13 cellular contexts compared by ENCODE assay signal in genomic region chr5:142192799-142193428, GRCh38.
"Had no signal": no experiment of that assay in that cellular context is flagged by ENCODE, and none has a peak within 500 bp of the region (broad histone marks: within the 10 kb centered on the region; RNA-seq: fewer than 3 reads in every experiment).

No MANE protein-coding gene starts in this region.

- H3K4me3 ChIP-seq: dorsolateral prefrontal cortex, neural progenitor cell, skin epidermis had no signal

- H3K9ac ChIP-seq: neural progenitor cell, parathyroid adenoma had no signal

- H3K27ac ChIP-seq: dorsolateral prefrontal cortex, neural progenitor cell, parathyroid adenoma, skin epidermis had no signal

- H3K4me1 Mint-ChIP-seq: activated naive CD8-positive, alpha-beta T cell treated with anti-CD3 and anti-CD28 coated beads for 36 hours had no signal

- H3K36me3 ChIP-seq: neural progenitor cell had no signal

- H3K4me2 ChIP-seq: neural progenitor cell had no signal

- DNase-seq: activated CD4-positive, alpha-beta T cell treated with anti-CD3 and anti-CD28 coated beads, Interleukin-2, amount 10 ng/mL, durations not matched to agents 7 days and 5 days; activated naive CD8-positive, alpha-beta T cell treated with anti-CD3 and anti-CD28 coated beads for 36 hours; cerebellar nuclear complex; endodermal cell; erythroblast; stimulated activated CD4-positive, alpha-beta T cell treated with anti-CD3 and anti-CD28 coated beads, Interleukin-4, amount 100 ng/mL, for 24 hours; stimulated activated CD8-positive, alpha-beta memory T cell treated with anti-CD3 and anti-CD28 coated beads, Interleukin-4, amount 100 ng/mL, for 48 hours had no signal

- H3K9me3 Mint-ChIP-seq: activated CD4-positive, alpha-beta T cell treated with anti-CD3 and anti-CD28 coated beads, Interleukin-2, amount 10 ng/mL, durations not matched to agents 7 days and 5 days; activated naive CD8-positive, alpha-beta T cell treated with anti-CD3 and anti-CD28 coated beads for 36 hours; activated T-helper 1 cell treated with anti-CD3 and anti-CD28 coated beads, Interleukin-12 subunit alpha, Interleukin-12 subunit beta, Interleukin-2, Interleukin-4 antibody, amounts not matched to agents 30 ng/mL and 10 ng/mL and 1 ng/mL, durations not matched to agents 14 hours and 24 hours and 36 hours; endodermal cell; stimulated activated naive CD8-positive, alpha-beta T cell treated with anti-CD3 and anti-CD28 coated beads, Interleukin-15, Interleukin-2, amounts not matched to agents 100 ng/mL and 50 ng/mL, for 24 hours had no signal

- H3K27me3 ChIP-seq: dorsolateral prefrontal cortex, neural progenitor cell had no signal

- H2AFZ ChIP-seq: parathyroid adenoma had no signal

- H3K4me3 Mint-ChIP-seq: activated CD4-positive, alpha-beta T cell treated with anti-CD3 and anti-CD28 coated beads, Interleukin-2, amount 10 ng/mL, durations not matched to agents 7 days and 5 days; activated naive CD8-positive, alpha-beta T cell treated with anti-CD3 and anti-CD28 coated beads for 36 hours; activated T-helper 1 cell treated with anti-CD3 and anti-CD28 coated beads, Interleukin-12 subunit alpha, Interleukin-12 subunit beta, Interleukin-2, Interleukin-4 antibody, amounts not matched to agents 30 ng/mL and 10 ng/mL and 1 ng/mL, durations not matched to agents 14 hours and 24 hours and 36 hours; endodermal cell; neural progenitor cell; stimulated activated naive CD8-positive, alpha-beta T cell treated with anti-CD3 and anti-CD28 coated beads, Interleukin-15, Interleukin-2, amounts not matched to agents 100 ng/mL and 50 ng/mL, for 24 hours had no signal

- H3K36me3 Mint-ChIP-seq: activated naive CD8-positive, alpha-beta T cell treated with anti-CD3 and anti-CD28 coated beads for 36 hours had no signal

- H3K4me1 ChIP-seq: parathyroid adenoma had no signal

- H3K27me3 Mint-ChIP-seq: activated CD4-positive, alpha-beta T cell treated with anti-CD3 and anti-CD28 coated beads, Interleukin-2, amount 10 ng/mL, durations not matched to agents 7 days and 5 days; stimulated activated naive CD8-positive, alpha-beta T cell treated with anti-CD3 and anti-CD28 coated beads, Interleukin-15, Interleukin-2, amounts not matched to agents 100 ng/mL and 50 ng/mL, for 24 hours had no signal
